23 cellular contexts compared by ENCODE assay signal in genomic region chr3:128427872-128428822, GRCh38. TPM values are rescaled to one million over a fixed set of nuclear protein-coding genes. Genes with fewer than 3 reads are reported as not detected.
"Had no signal": no experiment of that assay in that cellular context is flagged by ENCODE, and none has a peak within 500 bp of the region (broad histone marks: within the 10 kb centered on the region; RNA-seq: fewer than 3 reads in every experiment).

No MANE protein-coding gene starts in this region.

- ATAC-seq: activated T-helper 17 cell treated with anti-CD3 and anti-CD28 coated beads, Interleukin-2, amount 50 U/mL, for 72 hours; foreskin keratinocyte; left lung; sciatic nerve; stimulated activated memory B cell treated with anti-CD40 and anti-IgM and Interleukin-4, amounts not matched to agents 10 μg/mL and 1 μg/mL and 100 μg/mL, for 72 hours had no signal

- FAIRE-seq: colon had no signal

- H3K4me1 ChIP-seq: foreskin keratinocyte had no signal

- H3K27ac ChIP-seq: dorsolateral prefrontal cortex, foreskin keratinocyte, left lung, thoracic aorta had no signal

- H3K9me3 ChIP-seq: left lung, thoracic aorta had no signal

- DNase-seq: activated B cell treated with CpG ODN at 0.5 μM for 24 hours; activated CD4-positive, alpha-beta memory T cell treated with anti-CD3 and anti-CD28 coated beads for 36 hours; activated CD4-positive, alpha-beta T cell treated with anti-CD3 and anti-CD28 coated beads for 4 hours; activated naive CD4-positive, alpha-beta T cell; activated T-cell treated with anti-CD3 and anti-CD28 coated beads for 4 hours; central memory CD4-positive, alpha-beta T cell; dorsolateral prefrontal cortex; foreskin keratinocyte; hippocampal formation; islet precursor cell; mammary epithelial cell; midbrain; stimulated activated CD4-positive, alpha-beta T cell treated with anti-CD3 and anti-CD28 coated beads, Interleukin-4, amount 100 ng/mL, for 4 hours had no signal

- H3K4me3 ChIP-seq: dorsolateral prefrontal cortex, left lung, thoracic aorta had no signal

- H3K36me3 ChIP-seq: left lung, thoracic aorta had no signal

RNA-seq across cellular contexts. Expression of gene DNAJB8, which starts 38.5 kb away (rescaled TPM):
- total RNA-seq: activated B cell treated with CpG ODN at 0.5 μM for 24 hours; activated CD4-positive, alpha-beta memory T cell treated with anti-CD3 and anti-CD28 coated beads for 36 hours; activated T-helper 17 cell treated with anti-CD3 and anti-CD28 coated beads, Interleukin-2, amount 50 U/mL, for 72 hours; dorsolateral prefrontal cortex; epithelial cell of proximal tubule; fibroblast of lung; foreskin keratinocyte; left lung; mammary epithelial cell; osteocyte; sciatic nerve; thoracic aorta; urinary bladder had no signal
- polyA plus RNA-seq: fibroblast of lung, foreskin keratinocyte, mammary epithelial cell, urinary bladder had no signal
